ENCODE assay signal across 1 cellular context in genomic region chr11:59967677-59968394, GRCh38.
A peak's percentile ranks its signal among the peaks of the same experiment; 100 is the strongest.
TF ChIP-seq lines count a peak whose summit lies in the region.

No MANE protein-coding gene starts in this region.

TF ChIP-seq in K562, 482 proteins besides CTCF, POLR2A, EP300 and RAD21 (continued from another document and continues in another):
- TF ChIP-seq ZBED1 (IDR thresholded peaks at IDR 0.05) (no peak; the same call in 1 of the 2 replicates), BDP1 (IDR thresholded peaks at IDR 0.05; ENCODE audit: insufficient read depth, insufficient read length) (no peak), RCOR1 (IDR thresholded peaks at IDR 0.05; ENCODE audit: borderline replicate concordance in 1 of 2, low read depth in 2 of 2, low read length in 2 of 2) (peak in 1 of 2 experiments; percentile 96; a peak in 3 of 4 replicates), PHTF2 (CRISPR knock-in tag; IDR thresholded peaks at IDR 0.05) (no peak), HDAC3 (IDR thresholded peaks at IDR 0.05; ENCODE audit: borderline replicate concordance, partially characterized antibody) (peak; percentile 70), ARNT (IDR thresholded peaks at IDR 0.05) (peak; percentile 77 to 85; a peak in 2 of 4 replicates), HCFC1 (IDR thresholded peaks at IDR 0.05; ENCODE audit: low read depth, low read length) (no peak), PHF21A (IDR thresholded peaks at IDR 0.05; ENCODE audit: borderline replicate concordance, low read depth) (no peak), PCBP2 (IDR thresholded peaks at IDR 0.05; ENCODE audit: low read depth, low read length, poor library complexity, severe bottlenecking) (no peak), ZKSCAN3 (CRISPR knock-in tag; IDR thresholded peaks at IDR 0.05) (no peak), DLX4 (CRISPR knock-in tag; IDR thresholded peaks at IDR 0.05) (no peak), PPARD (CRISPR knock-in tag; IDR thresholded peaks at IDR 0.05) (no peak), ASH1L (IDR thresholded peaks at IDR 0.05; ENCODE audit: borderline replicate concordance, low read depth, partially characterized antibody) (no peak), SMAD1 (IDR thresholded peaks at IDR 0.05; ENCODE audit: low read depth, low read length, partially characterized antibody) (no peak), ZSCAN32 (CRISPR knock-in tag; IDR thresholded peaks at IDR 0.05) (peak; percentile 77), SRSF3 (IDR thresholded peaks at IDR 0.05; ENCODE audit: insufficient read depth, low read length) (no peak), ZSCAN29 (IDR thresholded peaks at IDR 0.05) (no peak), FOXJ2 (tag; IDR thresholded peaks at IDR 0.05) (no peak), XRCC3 (IDR thresholded peaks at IDR 0.05) (no peak), ZNF347 (CRISPR knock-in tag; IDR thresholded peaks at IDR 0.05; ENCODE audit: low read depth) (no peak), MAFF (IDR thresholded peaks at IDR 0.05; ENCODE audit: low read length) (peak; percentile 85), OTX1 (CRISPR knock-in tag; IDR thresholded peaks at IDR 0.05) (no peak), YBX1 (IDR thresholded peaks at IDR 0.05) (no peak), EHMT2 (IDR thresholded peaks at IDR 0.05) (no peak), DMBX1 (CRISPR knock-in tag; IDR thresholded peaks at IDR 0.05; ENCODE audit: borderline replicate concordance) (peak; percentile 63; the same call in 1 of the 2 replicates), NR2C2 (CRISPR knock-in tag; IDR thresholded peaks at IDR 0.05) (no peak), NR2C2 (tag; IDR thresholded peaks at IDR 0.05) (no peak), CBX1 (IDR thresholded peaks at IDR 0.05; ENCODE audit: low read depth) (no peak), XRCC5 (IDR thresholded peaks at IDR 0.05; ENCODE audit: low read depth, low read length) (no peak), DDX20 (tag; IDR thresholded peaks at IDR 0.05; ENCODE audit: low read depth) (no peak), ZNF695 (CRISPR knock-in tag; IDR thresholded peaks at IDR 0.05) (no peak), PYGO2 (tag; IDR thresholded peaks at IDR 0.05) (no peak), CHD1 (IDR thresholded peaks at IDR 0.05; ENCODE audit: low read length) (no peak), BRF1 (IDR thresholded peaks at IDR 0.05; ENCODE audit: borderline replicate concordance, extremely low read depth, insufficient read length) (no peak), NCOA2 (IDR thresholded peaks at IDR 0.05; ENCODE audit: partially characterized antibody in 2 of 2) (no peak), L3MBTL2 (IDR thresholded peaks at IDR 0.05) (no peak), MIER1 (IDR thresholded peaks at IDR 0.05; ENCODE audit: low read depth) (no peak), DIDO1 (tag; IDR thresholded peaks at IDR 0.05; ENCODE audit: low read depth) (no peak), KDM4B (IDR thresholded peaks at IDR 0.05; ENCODE audit: borderline replicate concordance in 2 of 2, low read depth in 1 of 2) (no peak), ZFP1 (CRISPR knock-in tag; IDR thresholded peaks at IDR 0.05) (no peak), NELFE (IDR thresholded peaks at IDR 0.05; ENCODE audit: insufficient read depth, insufficient read length) (no peak), CEBPG (CRISPR knock-in tag; IDR thresholded peaks at IDR 0.05) (peak; percentile 99), CEBPG (tag; conservative IDR thresholded peaks at IDR 0.05 in 1 of 2, IDR thresholded peaks at IDR 0.05 in 1 of 2) (peak; percentile 18 to 91; a peak in 2 of 4 replicates), TBL1XR1 (IDR thresholded peaks at IDR 0.05; ENCODE audit: low read length in 2 of 2) (peak in 1 of 2 experiments; percentile 88; a peak in 2 of 4 replicates), RHOXF2B (CRISPR knock-in tag; conservative IDR thresholded peaks at IDR 0.05) (no peak), ZNF140 (CRISPR knock-in tag; IDR thresholded peaks at IDR 0.05) (no peak), MTA3 (IDR thresholded peaks at IDR 0.05; ENCODE audit: borderline replicate concordance) (no peak), PURB (CRISPR knock-in tag; IDR thresholded peaks at IDR 0.05; ENCODE audit: low read depth) (no peak), EGR1 (conservative IDR thresholded peaks at IDR 0.05) (no peak), TRIM25 (IDR thresholded peaks at IDR 0.05; ENCODE audit: borderline replicate concordance) (no peak), ZNF445 (CRISPR knock-in tag; IDR thresholded peaks at IDR 0.05; ENCODE audit: low read depth) (no peak), ZNF785 (CRISPR knock-in tag; IDR thresholded peaks at IDR 0.05) (no peak), SLC30A9 (CRISPR knock-in tag; IDR thresholded peaks at IDR 0.05) (no peak), MYC (IDR thresholded peaks at IDR 0.05; ENCODE audit: low read depth, low read length) (peak; percentile 72), MYC (CRISPR knock-in tag; IDR thresholded peaks at IDR 0.05; ENCODE audit: borderline replicate concordance, low read depth) (no peak), BCL6 (CRISPR knock-in tag; IDR thresholded peaks at IDR 0.05) (no peak), ZNF561 (CRISPR knock-in tag; conservative IDR thresholded peaks at IDR 0.05) (no peak), ZNF431 (CRISPR knock-in tag; IDR thresholded peaks at IDR 0.05) (no peak), ZNF395 (CRISPR knock-in tag; IDR thresholded peaks at IDR 0.05) (no peak; the same call in none of the 2 replicates), SREBF2 (CRISPR knock-in tag; IDR thresholded peaks at IDR 0.05) (no peak), FOXP1 (CRISPR knock-in tag; IDR thresholded peaks at IDR 0.05) (no peak), SNRNP70 (optimal IDR thresholded peaks at IDR 0.05; ENCODE audit: low read depth, low read length) (no peak), JUND (IDR thresholded peaks at IDR 0.05; ENCODE audit: borderline replicate concordance, low read depth, low read length) (peak; percentile 78), JUND (tag; IDR thresholded peaks at IDR 0.05; ENCODE audit: borderline replicate concordance, low read depth, low read length) (peak; percentile 56; the same call in 2 of the 3 replicates), TAF1 (IDR thresholded peaks at IDR 0.05; ENCODE audit: control insufficient read depth, extremely low read depth, insufficient read depth, low read length, severe bottlenecking) (no peak), ARID3B (CRISPR knock-in tag; IDR thresholded peaks at IDR 0.05; ENCODE audit: borderline replicate concordance) (no peak), C11orf30 (IDR thresholded peaks at IDR 0.05; ENCODE audit: low read depth) (peak; percentile 96), SREBF1 (IDR thresholded peaks at IDR 0.05; ENCODE audit: borderline replicate concordance, low read depth, low read length) (no peak), ZNF354B (CRISPR knock-in tag; IDR thresholded peaks at IDR 0.05) (no peak), RFX5 (IDR thresholded peaks at IDR 0.05; ENCODE audit: low read depth, low read length) (no peak), IRF9 (tag; IDR thresholded peaks at IDR 0.05) (peak; percentile 48; the same call in 1 of the 2 replicates), SRSF9 (IDR thresholded peaks at IDR 0.05; ENCODE audit: borderline replicate concordance, low read depth, low read length) (no peak), SIX5 (IDR thresholded peaks at IDR 0.05; ENCODE audit: borderline replicate concordance in 1 of 2, insufficient read depth in 1 of 2, low read depth in 1 of 2, low read length in 2 of 2) (no peak)
- TF ChIP-seq, protein P1, sequence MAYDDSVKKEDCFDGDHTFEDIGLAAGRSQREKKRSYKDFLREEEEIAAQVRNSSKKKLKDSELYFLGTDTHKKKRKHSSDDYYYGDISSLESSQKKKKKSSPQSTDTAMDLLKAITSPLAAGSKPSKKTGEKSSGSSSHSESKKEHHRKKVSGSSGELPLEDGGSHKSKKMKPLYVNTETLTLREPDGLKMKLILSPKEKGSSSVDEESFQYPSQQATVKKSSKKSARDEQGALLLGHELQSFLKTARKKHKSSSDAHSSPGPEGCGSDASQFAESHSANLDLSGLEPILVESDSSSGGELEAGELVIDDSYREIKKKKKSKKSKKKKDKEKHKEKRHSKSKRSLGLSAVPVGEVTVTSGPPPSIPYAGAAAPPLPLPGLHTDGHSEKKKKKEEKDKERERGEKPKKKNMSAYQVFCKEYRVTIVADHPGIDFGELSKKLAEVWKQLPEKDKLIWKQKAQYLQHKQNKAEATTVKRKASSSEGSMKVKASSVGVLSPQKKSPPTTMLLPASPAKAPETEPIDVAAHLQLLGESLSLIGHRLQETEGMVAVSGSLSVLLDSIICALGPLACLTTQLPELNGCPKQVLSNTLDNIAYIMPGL (CRISPR knock-in tag; IDR thresholded peaks at IDR 0.05): no peak
- TF ChIP-seq, protein P2, sequence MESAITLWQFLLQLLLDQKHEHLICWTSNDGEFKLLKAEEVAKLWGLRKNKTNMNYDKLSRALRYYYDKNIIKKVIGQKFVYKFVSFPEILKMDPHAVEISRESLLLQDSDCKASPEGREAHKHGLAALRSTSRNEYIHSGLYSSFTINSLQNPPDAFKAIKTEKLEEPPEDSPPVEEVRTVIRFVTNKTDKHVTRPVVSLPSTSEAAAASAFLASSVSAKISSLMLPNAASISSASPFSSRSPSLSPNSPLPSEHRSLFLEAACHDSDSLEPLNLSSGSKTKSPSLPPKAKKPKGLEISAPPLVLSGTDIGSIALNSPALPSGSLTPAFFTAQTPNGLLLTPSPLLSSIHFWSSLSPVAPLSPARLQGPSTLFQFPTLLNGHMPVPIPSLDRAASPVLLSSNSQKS (CRISPR knock-in tag; IDR thresholded peaks at IDR 0.05): no peak
- TF ChIP-seq, protein P3, sequence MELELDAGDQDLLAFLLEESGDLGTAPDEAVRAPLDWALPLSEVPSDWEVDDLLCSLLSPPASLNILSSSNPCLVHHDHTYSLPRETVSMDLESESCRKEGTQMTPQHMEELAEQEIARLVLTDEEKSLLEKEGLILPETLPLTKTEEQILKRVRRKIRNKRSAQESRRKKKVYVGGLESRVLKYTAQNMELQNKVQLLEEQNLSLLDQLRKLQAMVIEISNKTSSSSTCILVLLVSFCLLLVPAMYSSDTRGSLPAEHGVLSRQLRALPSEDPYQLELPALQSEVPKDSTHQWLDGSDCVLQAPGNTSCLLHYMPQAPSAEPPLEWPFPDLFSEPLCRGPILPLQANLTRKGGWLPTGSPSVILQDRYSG (tag; conservative IDR thresholded peaks at IDR 0.05; ENCODE audit: low read depth): no peak
- TF ChIP-seq, protein P4, sequence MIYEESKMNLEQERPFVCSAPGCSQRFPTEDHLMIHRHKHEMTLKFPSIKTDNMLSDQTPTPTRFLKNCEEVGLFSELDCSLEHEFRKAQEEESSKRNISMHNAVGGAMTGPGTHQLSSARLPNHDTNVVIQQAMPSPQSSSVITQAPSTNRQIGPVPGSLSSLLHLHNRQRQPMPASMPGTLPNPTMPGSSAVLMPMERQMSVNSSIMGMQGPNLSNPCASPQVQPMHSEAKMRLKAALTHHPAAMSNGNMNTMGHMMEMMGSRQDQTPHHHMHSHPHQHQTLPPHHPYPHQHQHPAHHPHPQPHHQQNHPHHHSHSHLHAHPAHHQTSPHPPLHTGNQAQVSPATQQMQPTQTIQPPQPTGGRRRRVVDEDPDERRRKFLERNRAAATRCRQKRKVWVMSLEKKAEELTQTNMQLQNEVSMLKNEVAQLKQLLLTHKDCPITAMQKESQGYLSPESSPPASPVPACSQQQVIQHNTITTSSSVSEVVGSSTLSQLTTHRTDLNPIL (CRISPR knock-in tag; IDR thresholded peaks at IDR 0.05): no peak
